1 cellular context compared by ENCODE assay signal in the genomic region with DNA sequence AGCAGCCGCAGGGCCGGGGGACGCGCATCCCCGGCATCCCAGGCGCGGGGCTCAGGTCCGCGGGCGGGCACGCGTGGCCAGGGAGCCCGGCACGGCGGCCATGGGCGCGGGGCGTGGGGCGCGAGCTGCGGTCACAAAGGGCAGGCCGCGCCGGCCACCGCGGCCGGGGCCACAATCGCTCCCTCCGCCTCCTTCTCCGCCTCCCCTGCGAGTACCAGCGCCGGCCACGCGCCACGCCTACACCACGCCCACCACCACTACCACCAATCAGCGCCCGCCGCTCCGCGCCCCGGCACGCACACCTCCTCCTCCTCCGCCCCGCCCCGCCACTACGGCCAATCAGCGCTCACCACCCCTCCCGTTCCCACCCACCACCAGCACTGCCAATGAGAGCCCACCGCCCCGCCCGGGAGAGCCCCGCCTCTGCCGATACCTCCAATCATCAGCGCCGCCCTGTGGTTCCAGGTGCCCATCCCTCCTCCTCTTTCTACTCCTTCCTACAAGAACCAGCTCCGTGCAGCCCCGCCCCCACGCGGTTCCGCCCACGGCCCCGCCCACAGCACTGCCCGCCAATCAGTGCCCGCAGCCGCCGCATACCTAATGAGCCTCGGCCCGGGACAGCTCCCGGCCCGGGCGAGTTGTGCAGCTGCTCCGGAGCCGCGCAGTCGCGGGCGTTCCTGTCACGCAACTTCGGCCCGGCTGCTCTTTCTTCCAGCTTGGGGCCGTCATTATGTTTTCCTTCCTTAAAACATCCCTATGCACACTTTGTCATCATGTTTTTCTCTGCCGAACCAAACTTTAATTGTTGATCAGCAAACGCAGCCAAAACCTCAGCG.
TF ChIP-seq lines count a peak whose summit lies in the region.

A gene (minus strand): TSS at position 213 of the 836 bp plus-strand sequence. CDS start 232 bp downstream, outside the sequence.

TF ChIP-seq in GM23338, 12 proteins besides CTCF, POLR2A, EP300 and RAD21:
- TF ChIP-seq NANOG (IDR thresholded peaks at IDR 0.05; ENCODE audit: borderline replicate concordance) (no peak), ZNF331 (CRISPR knock-in tag; IDR thresholded peaks at IDR 0.05; ENCODE audit: low read depth) (no peak), STAT1 (IDR thresholded peaks at IDR 0.05; ENCODE audit: unreplicated experiment) (no peak), POLR2AphosphoS5 (IDR thresholded peaks at IDR 0.05; ENCODE audit: low read depth) (peak; percentile 73), JUNB (IDR thresholded peaks at IDR 0.05; ENCODE audit: unreplicated experiment) (no peak), ZNF114 (CRISPR knock-in tag; IDR thresholded peaks at IDR 0.05) (no peak)
- TF ChIP-seq, protein P1, sequence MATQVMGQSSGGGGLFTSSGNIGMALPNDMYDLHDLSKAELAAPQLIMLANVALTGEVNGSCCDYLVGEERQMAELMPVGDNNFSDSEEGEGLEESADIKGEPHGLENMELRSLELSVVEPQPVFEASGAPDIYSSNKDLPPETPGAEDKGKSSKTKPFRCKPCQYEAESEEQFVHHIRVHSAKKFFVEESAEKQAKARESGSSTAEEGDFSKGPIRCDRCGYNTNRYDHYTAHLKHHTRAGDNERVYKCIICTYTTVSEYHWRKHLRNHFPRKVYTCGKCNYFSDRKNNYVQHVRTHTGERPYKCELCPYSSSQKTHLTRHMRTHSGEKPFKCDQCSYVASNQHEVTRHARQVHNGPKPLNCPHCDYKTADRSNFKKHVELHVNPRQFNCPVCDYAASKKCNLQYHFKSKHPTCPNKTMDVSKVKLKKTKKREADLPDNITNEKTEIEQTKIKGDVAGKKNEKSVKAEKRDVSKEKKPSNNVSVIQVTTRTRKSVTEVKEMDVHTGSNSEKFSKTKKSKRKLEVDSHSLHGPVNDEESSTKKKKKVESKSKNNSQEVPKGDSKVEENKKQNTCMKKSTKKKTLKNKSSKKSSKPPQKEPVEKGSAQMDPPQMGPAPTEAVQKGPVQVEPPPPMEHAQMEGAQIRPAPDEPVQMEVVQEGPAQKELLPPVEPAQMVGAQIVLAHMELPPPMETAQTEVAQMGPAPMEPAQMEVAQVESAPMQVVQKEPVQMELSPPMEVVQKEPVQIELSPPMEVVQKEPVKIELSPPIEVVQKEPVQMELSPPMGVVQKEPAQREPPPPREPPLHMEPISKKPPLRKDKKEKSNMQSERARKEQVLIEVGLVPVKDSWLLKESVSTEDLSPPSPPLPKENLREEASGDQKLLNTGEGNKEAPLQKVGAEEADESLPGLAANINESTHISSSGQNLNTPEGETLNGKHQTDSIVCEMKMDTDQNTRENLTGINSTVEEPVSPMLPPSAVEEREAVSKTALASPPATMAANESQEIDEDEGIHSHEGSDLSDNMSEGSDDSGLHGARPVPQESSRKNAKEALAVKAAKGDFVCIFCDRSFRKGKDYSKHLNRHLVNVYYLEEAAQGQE (IDR thresholded peaks at IDR 0.05; ENCODE audit: unreplicated experiment) = no peak
- TF ChIP-seq, protein P2, sequence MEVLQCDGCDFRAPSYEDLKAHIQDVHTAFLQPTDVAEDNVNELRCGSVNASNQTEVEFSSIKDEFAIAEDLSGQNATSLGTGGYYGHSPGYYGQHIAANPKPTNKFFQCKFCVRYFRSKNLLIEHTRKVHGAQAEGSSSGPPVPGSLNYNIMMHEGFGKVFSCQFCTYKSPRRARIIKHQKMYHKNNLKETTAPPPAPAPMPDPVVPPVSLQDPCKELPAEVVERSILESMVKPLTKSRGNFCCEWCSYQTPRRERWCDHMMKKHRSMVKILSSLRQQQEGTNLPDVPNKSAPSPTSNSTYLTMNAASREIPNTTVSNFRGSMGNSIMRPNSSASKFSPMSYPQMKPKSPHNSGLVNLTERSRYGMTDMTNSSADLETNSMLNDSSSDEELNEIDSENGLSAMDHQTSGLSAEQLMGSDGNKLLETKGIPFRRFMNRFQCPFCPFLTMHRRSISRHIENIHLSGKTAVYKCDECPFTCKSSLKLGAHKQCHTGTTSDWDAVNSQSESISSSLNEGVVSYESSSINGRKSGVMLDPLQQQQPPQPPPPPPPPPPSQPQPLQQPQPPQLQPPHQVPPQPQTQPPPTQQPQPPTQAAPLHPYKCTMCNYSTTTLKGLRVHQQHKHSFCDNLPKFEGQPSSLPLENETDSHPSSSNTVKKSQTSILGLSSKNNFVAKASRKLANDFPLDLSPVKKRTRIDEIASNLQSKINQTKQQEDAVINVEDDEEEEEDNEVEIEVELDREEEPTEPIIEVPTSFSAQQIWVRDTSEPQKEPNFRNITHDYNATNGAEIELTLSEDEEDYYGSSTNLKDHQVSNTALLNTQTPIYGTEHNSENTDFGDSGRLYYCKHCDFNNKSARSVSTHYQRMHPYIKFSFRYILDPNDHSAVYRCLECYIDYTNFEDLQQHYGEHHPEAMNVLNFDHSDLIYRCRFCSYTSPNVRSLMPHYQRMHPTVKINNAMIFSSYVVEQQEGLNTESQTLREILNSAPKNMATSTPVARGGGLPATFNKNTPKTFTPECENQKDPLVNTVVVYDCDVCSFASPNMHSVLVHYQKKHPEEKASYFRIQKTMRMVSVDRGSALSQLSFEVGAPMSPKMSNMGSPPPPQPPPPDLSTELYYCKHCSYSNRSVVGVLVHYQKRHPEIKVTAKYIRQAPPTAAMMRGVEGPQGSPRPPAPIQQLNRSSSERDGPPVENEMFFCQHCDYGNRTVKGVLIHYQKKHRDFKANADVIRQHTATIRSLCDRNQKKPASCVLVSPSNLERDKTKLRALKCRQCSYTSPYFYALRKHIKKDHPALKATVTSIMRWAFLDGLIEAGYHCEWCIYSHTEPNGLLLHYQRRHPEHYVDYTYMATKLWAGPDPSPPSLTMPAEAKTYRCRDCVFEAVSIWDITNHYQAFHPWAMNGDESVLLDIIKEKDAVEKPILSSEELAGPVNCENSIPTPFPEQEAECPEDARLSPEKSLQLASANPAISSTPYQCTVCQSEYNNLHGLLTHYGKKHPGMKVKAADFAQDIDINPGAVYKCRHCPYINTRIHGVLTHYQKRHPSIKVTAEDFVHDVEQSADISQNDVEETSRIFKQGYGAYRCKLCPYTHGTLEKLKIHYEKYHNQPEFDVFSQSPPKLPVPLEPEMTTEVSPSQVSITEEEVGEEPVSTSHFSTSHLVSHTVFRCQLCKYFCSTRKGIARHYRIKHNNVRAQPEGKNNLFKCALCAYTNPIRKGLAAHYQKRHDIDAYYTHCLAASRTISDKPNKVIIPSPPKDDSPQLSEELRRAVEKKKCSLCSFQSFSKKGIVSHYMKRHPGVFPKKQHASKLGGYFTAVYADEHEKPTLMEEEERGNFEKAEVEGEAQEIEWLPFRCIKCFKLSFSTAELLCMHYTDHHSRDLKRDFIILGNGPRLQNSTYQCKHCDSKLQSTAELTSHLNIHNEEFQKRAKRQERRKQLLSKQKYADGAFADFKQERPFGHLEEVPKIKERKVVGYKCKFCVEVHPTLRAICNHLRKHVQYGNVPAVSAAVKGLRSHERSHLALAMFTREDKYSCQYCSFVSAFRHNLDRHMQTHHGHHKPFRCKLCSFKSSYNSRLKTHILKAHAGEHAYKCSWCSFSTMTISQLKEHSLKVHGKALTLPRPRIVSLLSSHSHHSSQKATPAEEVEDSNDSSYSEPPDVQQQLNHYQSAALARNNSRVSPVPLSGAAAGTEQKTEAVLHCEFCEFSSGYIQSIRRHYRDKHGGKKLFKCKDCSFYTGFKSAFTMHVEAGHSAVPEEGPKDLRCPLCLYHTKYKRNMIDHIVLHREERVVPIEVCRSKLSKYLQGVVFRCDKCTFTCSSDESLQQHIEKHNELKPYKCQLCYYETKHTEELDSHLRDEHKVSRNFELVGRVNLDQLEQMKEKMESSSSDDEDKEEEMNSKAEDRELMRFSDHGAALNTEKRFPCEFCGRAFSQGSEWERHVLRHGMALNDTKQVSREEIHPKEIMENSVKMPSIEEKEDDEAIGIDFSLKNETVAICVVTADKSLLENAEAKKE (CRISPR knock-in tag; IDR thresholded peaks at IDR 0.05) = no peak
